In the genomic region with DNA sequence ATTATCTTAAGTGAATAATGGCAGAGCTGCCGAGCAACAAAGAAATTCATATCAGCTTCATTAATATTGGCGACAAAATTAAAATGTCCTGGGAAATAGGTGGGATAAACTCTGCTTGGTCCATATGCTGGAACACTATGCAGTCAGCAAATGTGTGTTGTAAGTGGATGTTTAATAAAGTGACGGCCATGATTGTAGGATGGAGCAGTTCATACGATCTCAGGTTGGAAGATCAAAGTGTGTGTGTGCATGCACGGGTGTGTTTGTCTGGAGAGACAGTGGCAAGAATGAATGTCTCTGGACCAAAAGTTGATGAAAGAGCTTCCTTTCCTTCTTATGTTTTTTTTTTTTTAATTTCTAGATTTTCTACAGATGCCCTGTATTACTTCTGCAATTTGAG, we compare ENCODE assay signal across 2 cellular contexts.
TF ChIP-seq lines count a peak whose summit lies in the region.

No MANE protein-coding gene starts in this region.

TF ChIP-seq in A549, 52 proteins besides CTCF, POLR2A, EP300 and RAD21 (continued from another document):
- TF ChIP-seq, protein P1, sequence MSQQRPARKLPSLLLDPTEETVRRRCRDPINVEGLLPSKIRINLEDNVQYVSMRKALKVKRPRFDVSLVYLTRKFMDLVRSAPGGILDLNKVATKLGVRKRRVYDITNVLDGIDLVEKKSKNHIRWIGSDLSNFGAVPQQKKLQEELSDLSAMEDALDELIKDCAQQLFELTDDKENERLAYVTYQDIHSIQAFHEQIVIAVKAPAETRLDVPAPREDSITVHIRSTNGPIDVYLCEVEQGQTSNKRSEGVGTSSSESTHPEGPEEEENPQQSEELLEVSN (IDR thresholded peaks at IDR 0.05; ENCODE audit: borderline replicate concordance, low read depth), result no peak
- TF ChIP-seq, protein P2, sequence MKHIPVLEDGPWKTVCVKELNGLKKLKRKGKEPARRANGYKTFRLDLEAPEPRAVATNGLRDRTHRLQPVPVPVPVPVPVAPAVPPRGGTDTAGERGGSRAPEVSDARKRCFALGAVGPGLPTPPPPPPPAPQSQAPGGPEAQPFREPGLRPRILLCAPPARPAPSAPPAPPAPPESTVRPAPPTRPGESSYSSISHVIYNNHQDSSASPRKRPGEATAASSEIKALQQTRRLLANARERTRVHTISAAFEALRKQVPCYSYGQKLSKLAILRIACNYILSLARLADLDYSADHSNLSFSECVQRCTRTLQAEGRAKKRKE (CRISPR knock-in tag; IDR thresholded peaks at IDR 0.05; ENCODE audit: low read depth), result no peak
- TF ChIP-seq MAZ (IDR thresholded peaks at IDR 0.05; ENCODE audit: borderline replicate concordance, low read depth, low read length), result no peak
- TF ChIP-seq, protein P3, sequence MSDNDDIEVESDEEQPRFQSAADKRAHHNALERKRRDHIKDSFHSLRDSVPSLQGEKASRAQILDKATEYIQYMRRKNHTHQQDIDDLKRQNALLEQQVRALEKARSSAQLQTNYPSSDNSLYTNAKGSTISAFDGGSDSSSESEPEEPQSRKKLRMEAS (IDR thresholded peaks at IDR 0.05), result no peak

TF ChIP-seq in HCT116, 20 proteins besides CTCF, POLR2A, EP300 and RAD21 (continued from another document):
- TF ChIP-seq, protein P4, sequence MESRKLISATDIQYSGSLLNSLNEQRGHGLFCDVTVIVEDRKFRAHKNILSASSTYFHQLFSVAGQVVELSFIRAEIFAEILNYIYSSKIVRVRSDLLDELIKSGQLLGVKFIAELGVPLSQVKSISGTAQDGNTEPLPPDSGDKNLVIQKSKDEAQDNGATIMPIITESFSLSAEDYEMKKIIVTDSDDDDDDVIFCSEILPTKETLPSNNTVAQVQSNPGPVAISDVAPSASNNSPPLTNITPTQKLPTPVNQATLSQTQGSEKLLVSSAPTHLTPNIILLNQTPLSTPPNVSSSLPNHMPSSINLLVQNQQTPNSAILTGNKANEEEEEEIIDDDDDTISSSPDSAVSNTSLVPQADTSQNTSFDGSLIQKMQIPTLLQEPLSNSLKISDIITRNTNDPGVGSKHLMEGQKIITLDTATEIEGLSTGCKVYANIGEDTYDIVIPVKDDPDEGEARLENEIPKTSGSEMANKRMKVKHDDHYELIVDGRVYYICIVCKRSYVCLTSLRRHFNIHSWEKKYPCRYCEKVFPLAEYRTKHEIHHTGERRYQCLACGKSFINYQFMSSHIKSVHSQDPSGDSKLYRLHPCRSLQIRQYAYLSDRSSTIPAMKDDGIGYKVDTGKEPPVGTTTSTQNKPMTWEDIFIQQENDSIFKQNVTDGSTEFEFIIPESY (IDR thresholded peaks at IDR 0.05; ENCODE audit: extremely low read depth, insufficient replicate concordance, low read length), result no peak
- TF ChIP-seq, protein P5, sequence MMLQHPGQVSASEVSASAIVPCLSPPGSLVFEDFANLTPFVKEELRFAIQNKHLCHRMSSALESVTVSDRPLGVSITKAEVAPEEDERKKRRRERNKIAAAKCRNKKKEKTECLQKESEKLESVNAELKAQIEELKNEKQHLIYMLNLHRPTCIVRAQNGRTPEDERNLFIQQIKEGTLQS (IDR thresholded peaks at IDR 0.05), result no peak
- TF ChIP-seq FOSL1 (IDR thresholded peaks at IDR 0.05; ENCODE audit: low read depth) (no peak), ZFX (IDR thresholded peaks at IDR 0.05) (no peak), ZNF274 (IDR thresholded peaks at IDR 0.05; ENCODE audit: low read depth, low read length) (no peak), POLR2AphosphoS5 (IDR thresholded peaks at IDR 0.05; ENCODE audit: low read depth, low read length) (no peak), CEBPB (IDR thresholded peaks at IDR 0.05; ENCODE audit: low read depth) (no peak), SP1 (IDR thresholded peaks at IDR 0.05; ENCODE audit: low read depth) (no peak), SIN3A (IDR thresholded peaks at IDR 0.05; ENCODE audit: low read depth) (no peak), JUND (IDR thresholded peaks at IDR 0.05) (no peak)
- TF ChIP-seq, protein P3 (IDR thresholded peaks at IDR 0.05), result no peak
- TF ChIP-seq, protein P6, sequence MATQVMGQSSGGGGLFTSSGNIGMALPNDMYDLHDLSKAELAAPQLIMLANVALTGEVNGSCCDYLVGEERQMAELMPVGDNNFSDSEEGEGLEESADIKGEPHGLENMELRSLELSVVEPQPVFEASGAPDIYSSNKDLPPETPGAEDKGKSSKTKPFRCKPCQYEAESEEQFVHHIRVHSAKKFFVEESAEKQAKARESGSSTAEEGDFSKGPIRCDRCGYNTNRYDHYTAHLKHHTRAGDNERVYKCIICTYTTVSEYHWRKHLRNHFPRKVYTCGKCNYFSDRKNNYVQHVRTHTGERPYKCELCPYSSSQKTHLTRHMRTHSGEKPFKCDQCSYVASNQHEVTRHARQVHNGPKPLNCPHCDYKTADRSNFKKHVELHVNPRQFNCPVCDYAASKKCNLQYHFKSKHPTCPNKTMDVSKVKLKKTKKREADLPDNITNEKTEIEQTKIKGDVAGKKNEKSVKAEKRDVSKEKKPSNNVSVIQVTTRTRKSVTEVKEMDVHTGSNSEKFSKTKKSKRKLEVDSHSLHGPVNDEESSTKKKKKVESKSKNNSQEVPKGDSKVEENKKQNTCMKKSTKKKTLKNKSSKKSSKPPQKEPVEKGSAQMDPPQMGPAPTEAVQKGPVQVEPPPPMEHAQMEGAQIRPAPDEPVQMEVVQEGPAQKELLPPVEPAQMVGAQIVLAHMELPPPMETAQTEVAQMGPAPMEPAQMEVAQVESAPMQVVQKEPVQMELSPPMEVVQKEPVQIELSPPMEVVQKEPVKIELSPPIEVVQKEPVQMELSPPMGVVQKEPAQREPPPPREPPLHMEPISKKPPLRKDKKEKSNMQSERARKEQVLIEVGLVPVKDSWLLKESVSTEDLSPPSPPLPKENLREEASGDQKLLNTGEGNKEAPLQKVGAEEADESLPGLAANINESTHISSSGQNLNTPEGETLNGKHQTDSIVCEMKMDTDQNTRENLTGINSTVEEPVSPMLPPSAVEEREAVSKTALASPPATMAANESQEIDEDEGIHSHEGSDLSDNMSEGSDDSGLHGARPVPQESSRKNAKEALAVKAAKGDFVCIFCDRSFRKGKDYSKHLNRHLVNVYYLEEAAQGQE (IDR thresholded peaks at IDR 0.05; ENCODE audit: low read depth), result no peak
